Comparison of ENCODE assay signal across 27 cellular contexts in the genomic region with DNA sequence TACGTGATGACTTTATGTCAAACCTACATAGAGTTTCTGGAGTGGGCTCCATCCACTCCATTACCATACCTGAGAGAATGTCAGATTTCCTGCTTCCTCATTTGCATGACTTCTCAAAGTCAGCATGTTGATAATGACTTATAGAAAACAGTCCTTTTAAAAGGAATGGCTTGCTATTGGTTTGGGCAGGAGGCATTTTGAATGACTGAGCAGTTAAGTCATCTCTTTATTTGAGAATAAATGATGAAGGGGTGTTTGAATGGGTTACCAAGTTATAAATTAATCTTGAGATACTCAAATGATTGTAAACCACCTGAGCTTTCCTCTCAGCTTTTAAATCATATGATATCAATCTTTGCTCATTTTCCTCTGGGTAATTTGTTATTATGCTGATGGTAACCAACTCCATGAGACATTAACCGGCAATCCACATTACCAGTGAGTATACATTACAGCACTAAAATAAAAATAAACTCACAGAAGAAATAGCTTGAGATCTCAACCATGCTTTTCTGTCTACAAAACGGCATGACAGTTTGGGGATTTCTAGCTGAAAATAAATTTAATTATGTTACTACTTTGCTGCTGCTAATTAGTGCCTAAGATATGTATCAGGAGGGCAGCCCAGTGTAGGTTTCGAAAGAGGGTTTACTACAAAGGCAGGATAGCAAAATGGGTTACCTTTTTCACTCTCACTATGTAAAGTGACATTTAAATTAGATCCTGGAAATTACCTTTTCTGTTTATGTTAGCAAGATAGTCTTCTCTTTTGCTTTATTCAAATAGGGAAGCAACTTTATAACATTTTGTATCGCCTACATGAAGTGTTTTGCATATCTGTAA.
"Had no signal": no experiment of that assay in that cellular context is flagged by ENCODE, and none has a peak within 500 bp of the region (broad histone marks: within the 10 kb centered on the region; RNA-seq: fewer than 3 reads in every experiment).

No MANE protein-coding gene starts in this region.

- ATAC-seq: effector memory CD8-positive, alpha-beta T cell; gastrocnemius medialis had no signal

- DNase-seq: activated CD4-positive, alpha-beta memory T cell treated with anti-CD3 and anti-CD28 coated beads for 36 hours; activated CD4-positive, alpha-beta T cell treated with anti-CD3 and anti-CD28 coated beads, Interleukin-2, amount 10 ng/mL, durations not matched to agents 24 days and 14 days; activated CD4-positive, CD25-positive, alpha-beta regulatory T cell treated with anti-CD3 and anti-CD28 coated beads, Interleukin-2, amount 50 U/mL, for 72 hours; activated CD8-positive, alpha-beta memory T cell treated with anti-CD3 and anti-CD28 coated beads, Interleukin-2, amount 50 U/mL, for 4 hours; activated gamma-delta T cell; activated naive CD4-positive, alpha-beta T cell treated with anti-CD3 and anti-CD28 coated beads, Interleukin-2, amount 10 ng/mL, durations not matched to agents 7 days and 5 days; activated naive CD8-positive, alpha-beta T cell treated with anti-CD3 and anti-CD28 coated beads, Interleukin-2, amount 10 ng/mL, durations not matched to agents 7 days and 5 days; activated T-cell treated with anti-CD3 and anti-CD28 coated beads, Interleukin-2, amount 50 U/mL, for 1 hour; amniotic stem cell; caudate nucleus; cortex of kidney; effector memory CD8-positive, alpha-beta T cell; erythroblast; gastrocnemius medialis; head of caudate nucleus; hippocampal formation; naive B cell; nephron progenitor cell; retina; sigmoid colon; small intestine; stimulated activated CD4-positive, alpha-beta T cell treated with anti-CD3 and anti-CD28 coated beads, Interleukin-4, amount 100 ng/mL, for 24 hours; stimulated activated naive CD4-positive, alpha-beta T cell; T1000; tibial artery had no signal

- FAIRE-seq: astrocyte, keratinocyte, small intestine had no signal
